19 cellular contexts compared by ENCODE assay signal in genomic region chr2:39020383-39020782, GRCh38.
"Had no signal": no experiment of that assay in that cellular context is flagged by ENCODE, and none has a peak within 500 bp of the region (broad histone marks: within the 10 kb centered on the region; RNA-seq: fewer than 3 reads in every experiment).

No MANE protein-coding gene starts in this region.

- H3K27me3 Mint-ChIP-seq: activated naive CD4-positive, alpha-beta T cell treated with anti-CD3 and anti-CD28 coated beads, Interleukin-2, amount 10 ng/mL, durations not matched to agents 7 days and 5 days; natural killer cell treated with Interleukin-12 subunit alpha and Interleukin-12 subunit beta and Interleukin-15 and Interleukin-18, amount 100 ng/mL, for 72 hours; type B pancreatic cell had no signal

- H3K4me3 ChIP-seq: gastroesophageal sphincter, right atrium auricular region had no signal

- DNase-seq: activated CD4-positive, CD25-positive, alpha-beta regulatory T cell treated with anti-CD3 and anti-CD28 coated beads, Interleukin-2, amount 50 U/mL, for 72 hours; activated naive CD4-positive, alpha-beta T cell treated with anti-CD3 and anti-CD28 coated beads, Interleukin-2, amount 10 ng/mL, durations not matched to agents 7 days and 5 days; activated T-cell treated with anti-CD3 and anti-CD28 coated beads for 4 hours; dermis blood vessel endothelial cell; endodermal cell; erythroblast; islet precursor cell; left ventricle myocardium superior; mesenchymal stem cell; small intestine; stimulated activated CD4-positive, alpha-beta T cell treated with anti-CD3 and anti-CD28 coated beads, Interleukin-4, amount 100 ng/mL, for 24 hours; stimulated activated naive CD4-positive, alpha-beta T cell; substantia nigra had no signal

- H3K4me1 Mint-ChIP-seq: endodermal cell had no signal

- H3K4me3 Mint-ChIP-seq: activated naive CD4-positive, alpha-beta T cell treated with anti-CD3 and anti-CD28 coated beads, Interleukin-2, amount 10 ng/mL, durations not matched to agents 7 days and 5 days; endodermal cell; natural killer cell treated with Interleukin-12 subunit alpha and Interleukin-12 subunit beta and Interleukin-15 and Interleukin-18, amount 100 ng/mL, for 72 hours; type B pancreatic cell had no signal

- FAIRE-seq: astrocyte, bronchial epithelial cell had no signal

- H3K27me3 ChIP-seq: gastroesophageal sphincter, right atrium auricular region had no signal

- H3K27ac Mint-ChIP-seq: activated naive CD4-positive, alpha-beta T cell treated with anti-CD3 and anti-CD28 coated beads, Interleukin-2, amount 10 ng/mL, durations not matched to agents 7 days and 5 days; endodermal cell; natural killer cell treated with Interleukin-12 subunit alpha and Interleukin-12 subunit beta and Interleukin-15 and Interleukin-18, amount 100 ng/mL, for 72 hours; type B pancreatic cell had no signal

- H3K9me3 ChIP-seq: gastroesophageal sphincter, right atrium auricular region had no signal

- H3K9me3 Mint-ChIP-seq: activated naive CD4-positive, alpha-beta T cell treated with anti-CD3 and anti-CD28 coated beads, Interleukin-2, amount 10 ng/mL, durations not matched to agents 7 days and 5 days; endodermal cell; natural killer cell treated with Interleukin-12 subunit alpha and Interleukin-12 subunit beta and Interleukin-15 and Interleukin-18, amount 100 ng/mL, for 72 hours; type B pancreatic cell had no signal

- ATAC-seq: gastroesophageal sphincter; left ventricle myocardium superior; natural killer cell treated with Interleukin-12 subunit alpha and Interleukin-12 subunit beta and Interleukin-15 and Interleukin-18, amount 100 ng/mL, for 72 hours had no signal
